In genomic region chr20:46089338-46090094, GRCh38 we compare ENCODE assay signal across 1 cellular context.
A peak's percentile ranks its signal among the peaks of the same experiment; 100 is the strongest.
TF ChIP-seq lines count a peak whose summit lies in the region.

TSS of gene NCOA5 (minus strand) at chr20:46089962. CDS start at chr20:46079424, 10,538 bp downstream.

TF ChIP-seq in GM12878, 131 proteins besides CTCF, POLR2A, EP300 and RAD21 (continued from another document and continues in another):
- peak; percentile 67; the same call in 1 of the 2 replicates for TF ChIP-seq NKRF (conservative IDR thresholded peaks at IDR 0.05)
- TF ChIP-seq MEF2B (IDR thresholded peaks at IDR 0.05; ENCODE audit: partially characterized antibody, poor library complexity, severe bottlenecking), result no peak
- TF ChIP-seq GATAD2B (conservative IDR thresholded peaks at IDR 0.05; ENCODE audit: low read depth), result peak; percentile 95
- TF ChIP-seq IRF3 (IDR thresholded peaks at IDR 0.05), result no peak
- peak; percentile 76 for TF ChIP-seq NR2C1 (IDR thresholded peaks at IDR 0.05)
- no peak for TF ChIP-seq E2F8 (IDR thresholded peaks at IDR 0.05; ENCODE audit: low read depth, partially characterized antibody)
- TF ChIP-seq SPI1 (IDR thresholded peaks at IDR 0.05; ENCODE audit: borderline replicate concordance, insufficient read depth, low read depth, low read length), result peak; percentile 31; the same call in 1 of the 2 replicates
- peak; percentile 23; the same call in 1 of the 2 replicates for TF ChIP-seq TBL1XR1 (IDR thresholded peaks at IDR 0.05; ENCODE audit: low read depth, low read length)
- no peak for TF ChIP-seq KDM1A (IDR thresholded peaks at IDR 0.05; ENCODE audit: borderline replicate concordance)
- peak; percentile 50; the same call in 1 of the 2 replicates for TF ChIP-seq RFX5 (IDR thresholded peaks at IDR 0.05; ENCODE audit: low read depth, low read length)
- 0 out of 2 replicates have a peak, but pooled peaks have one; percentile 56 for TF ChIP-seq ZNF217 (IDR thresholded peaks at IDR 0.05)
- peak; percentile 86 for TF ChIP-seq TCF3 (IDR thresholded peaks at IDR 0.05; ENCODE audit: borderline replicate concordance, insufficient read depth, low read depth, low read length)
- TF ChIP-seq ZNF592 (IDR thresholded peaks at IDR 0.05), result peak; percentile 82; the same call in 1 of the 2 replicates
- no peak for TF ChIP-seq ZBTB4 (CRISPR knock-in tag; IDR thresholded peaks at IDR 0.05)
- TF ChIP-seq CEBPZ (IDR thresholded peaks at IDR 0.05; ENCODE audit: low read depth, low read length), result no peak
- no peak for TF ChIP-seq IRF5 (IDR thresholded peaks at IDR 0.05; ENCODE audit: borderline replicate concordance)
- peak; percentile 71 for TF ChIP-seq RELA (IDR thresholded peaks at IDR 0.05; ENCODE audit: borderline replicate concordance, partially characterized antibody)
- no peak for TF ChIP-seq RBBP5 (conservative IDR thresholded peaks at IDR 0.05)
- TF ChIP-seq ZBTB11 (CRISPR knock-in tag; IDR thresholded peaks at IDR 0.05), result no peak
- no peak for TF ChIP-seq FOXM1 (IDR thresholded peaks at IDR 0.05; ENCODE audit: low read depth, low read length)
- TF ChIP-seq ZBED1 (IDR thresholded peaks at IDR 0.05; ENCODE audit: borderline replicate concordance), result no peak
- TF ChIP-seq E4F1 (IDR thresholded peaks at IDR 0.05; ENCODE audit: borderline replicate concordance, partially characterized antibody), result peak; percentile 100
